ENCODE assay signal across 19 cellular contexts in the genomic region with DNA sequence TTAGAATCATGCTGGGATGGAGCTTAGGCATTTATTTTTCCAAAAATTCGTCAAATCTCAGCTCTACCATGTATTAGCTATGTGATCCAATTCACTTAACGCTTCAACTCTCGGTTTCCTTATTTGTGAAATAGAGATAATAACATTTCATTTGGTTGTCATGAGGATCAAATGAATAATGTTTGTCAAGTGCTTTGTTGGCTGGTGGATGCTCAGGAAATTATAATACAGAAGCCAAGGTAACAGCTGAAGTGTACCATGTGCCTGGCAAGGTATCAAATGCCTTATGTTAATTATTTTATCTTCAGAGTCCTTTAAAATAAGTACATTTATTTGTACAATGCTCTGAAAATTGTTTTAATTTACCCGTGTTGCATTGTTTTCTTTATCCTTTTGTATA.
"Had no signal": no experiment of that assay in that cellular context is flagged by ENCODE, and none has a peak within 500 bp of the region (broad histone marks: within the 10 kb centered on the region; RNA-seq: fewer than 3 reads in every experiment).

No MANE protein-coding gene starts in this region.

- H3K4me3 Mint-ChIP-seq: activated CD4-positive, alpha-beta memory T cell treated with anti-CD3 and anti-CD28 coated beads for 36 hours; activated naive CD8-positive, alpha-beta T cell treated with anti-CD3 and anti-CD28 coated beads, Interleukin-2, amount 50 U/mL, for 24 hours; activated T-helper 1 cell treated with anti-CD3 and anti-CD28 coated beads, Interleukin-12 subunit alpha, Interleukin-12 subunit beta, Interleukin-2, Interleukin-4 antibody, amounts not matched to agents 30 ng/mL and 10 ng/mL and 1 ng/mL, durations not matched to agents 14 hours and 24 hours and 36 hours; immature natural killer cell; naive thymus-derived CD4-positive, alpha-beta T cell; neural crest cell; stimulated activated effector memory CD8-positive, alpha-beta T cell treated with anti-CD3 and anti-CD28 coated beads, Interleukin-12 subunit alpha, Interleukin-12 subunit beta, amount 100 ng/mL, for 72 hours had no signal

- DNase-seq: activated CD4-positive, alpha-beta memory T cell treated with anti-CD3 and anti-CD28 coated beads for 36 hours; activated CD4-positive, alpha-beta T cell treated with anti-CD3 and anti-CD28 coated beads for 48 hours; activated CD4-positive, CD25-positive, alpha-beta regulatory T cell; activated gamma-delta T cell; activated naive CD4-positive, alpha-beta T cell treated with anti-CD3 and anti-CD28 coated beads, Interleukin-2, amount 50 U/mL, for 16 hours; activated naive CD8-positive, alpha-beta T cell treated with anti-CD3 and anti-CD28 coated beads, Interleukin-2, amount 50 U/mL, for 24 hours; cerebellar nuclear complex; glutamatergic neuron; immature natural killer cell; left lung; naive thymus-derived CD4-positive, alpha-beta T cell; occipital lobe; right lobe of liver; stimulated activated CD4-positive, alpha-beta T cell treated with anti-CD3 and anti-CD28 coated beads, Interleukin-1b, Interleukin-23, amount 100 ng/mL, for 48 hours; stomach had no signal

- H3K27me3 Mint-ChIP-seq: activated CD4-positive, alpha-beta memory T cell treated with anti-CD3 and anti-CD28 coated beads for 36 hours; activated naive CD8-positive, alpha-beta T cell treated with anti-CD3 and anti-CD28 coated beads, Interleukin-2, amount 50 U/mL, for 24 hours; naive thymus-derived CD4-positive, alpha-beta T cell had no signal

- H3K9me3 Mint-ChIP-seq: stimulated activated effector memory CD8-positive, alpha-beta T cell treated with anti-CD3 and anti-CD28 coated beads, Interleukin-12 subunit alpha, Interleukin-12 subunit beta, amount 100 ng/mL, for 72 hours had no signal

- H3K36me3 Mint-ChIP-seq: stimulated activated effector memory CD8-positive, alpha-beta T cell treated with anti-CD3 and anti-CD28 coated beads, Interleukin-12 subunit alpha, Interleukin-12 subunit beta, amount 100 ng/mL, for 72 hours had no signal

- H3K27ac Mint-ChIP-seq: activated CD4-positive, alpha-beta memory T cell treated with anti-CD3 and anti-CD28 coated beads for 36 hours; activated naive CD8-positive, alpha-beta T cell treated with anti-CD3 and anti-CD28 coated beads, Interleukin-2, amount 50 U/mL, for 24 hours; activated T-helper 1 cell treated with anti-CD3 and anti-CD28 coated beads, Interleukin-12 subunit alpha, Interleukin-12 subunit beta, Interleukin-2, Interleukin-4 antibody, amounts not matched to agents 30 ng/mL and 10 ng/mL and 1 ng/mL, durations not matched to agents 14 hours and 24 hours and 36 hours; immature natural killer cell; stimulated activated effector memory CD8-positive, alpha-beta T cell treated with anti-CD3 and anti-CD28 coated beads, Interleukin-12 subunit alpha, Interleukin-12 subunit beta, amount 100 ng/mL, for 72 hours had no signal

- ATAC-seq: activated naive CD8-positive, alpha-beta T cell treated with anti-CD3 and anti-CD28 coated beads, Interleukin-2, amount 50 U/mL, for 24 hours; left lung; naive thymus-derived CD4-positive, alpha-beta T cell; right lobe of liver; stimulated activated effector memory CD8-positive, alpha-beta T cell treated with anti-CD3 and anti-CD28 coated beads, Interleukin-12 subunit alpha, Interleukin-12 subunit beta, amount 100 ng/mL, for 72 hours had no signal

- H3K4me1 Mint-ChIP-seq: neural crest cell had no signal

- H3K9me3 ChIP-seq: right lobe of liver, suprapubic skin had no signal
